In genomic region chr15:88649286-88649733, GRCh38 we compare ENCODE assay signal across 8 cellular contexts. TPM values are rescaled to one million over a fixed set of nuclear protein-coding genes. Genes with fewer than 3 reads are reported as not detected.
DNase-seq lines count a peak whose midpoint lies in the region; ATAC-seq, FAIRE-seq and TF ChIP-seq lines count a peak whose summit lies in the region.

No MANE protein-coding gene starts in this region.

- peaks cover 6% of the 10 kb centered on the region for H3K4me1 Mint-ChIP-seq in nephron

- 45 to 77% methylated on average over 9 to 12 of the region's 12 CpGs for WGBS in testis, 2 donors

- H3K4me3 ChIP-seq in epithelial cell of esophagus (ENCODE audit: low read length) (no peak overlapping the region), testis (no peak overlapping the region)

- no peaks in the 10 kb centered on the region for H3K36me3 ChIP-seq in testis (ENCODE audit: low read depth, missing control alignments)

- H3K27me3 Mint-ChIP-seq in nephron (ENCODE audit: low read depth), result peaks cover 4% of the 10 kb centered on the region

- H3K9me3 ChIP-seq in testis, result no peaks in the 10 kb centered on the region

- H3K27ac Mint-ChIP-seq in nephron, result peak overlapping the region in 2 of 3 experiments; percentile 26 to 68

- FAIRE-seq in GM19239 (lab: Jason Lieb, UNC), result peak; percentile 45

- no peaks in the 10 kb centered on the region for H3K36me3 Mint-ChIP-seq in nephron (ENCODE audit: low read depth)

- intact Hi-C loops in testis (cut with DNase I; ENCODE audit: low total_unique reads), result no loop called here

- TF ChIP-seq CTCF in epithelial cell of esophagus (IDR thresholded peaks at IDR 0.05; ENCODE audit: insufficient read depth, low read depth, low read length, missing control alignments) (no peak), nephron (IDR thresholded peaks at IDR 0.05; ENCODE audit: unreplicated experiment in 3 of 3) (no peak), testis (IDR thresholded peaks at IDR 0.05) (no peak)

- peak; percentile 67 for ATAC-seq in HG03520 (IDR thresholded peaks at IDR 0.05; ENCODE audit: unreplicated experiment)

- H3K4me3 Mint-ChIP-seq in nephron, result no peak overlapping the region

- H3K9me3 Mint-ChIP-seq in nephron, result no peaks in the 10 kb centered on the region

- H3K27me3 ChIP-seq in testis, result no peaks in the 10 kb centered on the region

- no peak for TF ChIP-seq POLR2A in testis (IDR thresholded peaks at IDR 0.05)

- DNase-seq in GM19239 (ENCODE audit: insufficient read length, low spot score), result no peak
- peak; percentile 86 for DNase-seq in activated CD8-positive, alpha-beta memory T cell treated with anti-CD3 and anti-CD28 coated beads, Interleukin-2, amount 50 U/mL, for 48 hours
- peak; percentile 81 for DNase-seq in epithelial cell of esophagus (ENCODE audit: low read depth)
- peak; percentile 46 for DNase-seq in testis
- no peak for DNase-seq in NCI-H1092 treated with DMSO at 0.1 percent for 48 hours (lab: John Stamatoyannopoulos, UW)
- no peak for DNase-seq in effector CD4-positive, alpha-beta T cell

- H3K27ac ChIP-seq in testis, result no peak overlapping the region

- H3K4me1 ChIP-seq in testis, result no peaks in the 10 kb centered on the region

RNA-seq across cellular contexts. Expression of gene ISG20, which starts 10.5 kb away (rescaled TPM):
- 1 to 10 TPM; 6.8 to 8.7 TPM for total RNA-seq in testis
- 17.0 TPM for polyA plus RNA-seq in testis (ENCODE audit: insufficient read depth, low read depth, low replicate concordance)

RNA-seq across cellular contexts. Expression of gene AEN, which starts 28.2 kb away (rescaled TPM):
- total RNA-seq in testis, result 10 to 100 TPM; 31.0 to 32.9 TPM
- 22.5 TPM for polyA plus RNA-seq in testis (ENCODE audit: insufficient read depth, low read depth, low replicate concordance)

Comparison
In these comparisons a context has a peak if more than half of its experiments do, and no peak if none do; other contexts are left out.
1. DNase-seq: peak in activated CD8-positive, alpha-beta memory T cell treated with anti-CD3 and anti-CD28 coated beads, Interleukin-2, amount 50 U/mL, for 48 hours (single experiment), epithelial cell of esophagus (single experiment) and testis (single experiment); none in GM19239 (single experiment), NCI-H1092 treated with DMSO at 0.1 percent for 48 hours (single experiment) and effector CD4-positive, alpha-beta T cell (single experiment).